ENCODE assay signal across 23 cellular contexts in the genomic region with DNA sequence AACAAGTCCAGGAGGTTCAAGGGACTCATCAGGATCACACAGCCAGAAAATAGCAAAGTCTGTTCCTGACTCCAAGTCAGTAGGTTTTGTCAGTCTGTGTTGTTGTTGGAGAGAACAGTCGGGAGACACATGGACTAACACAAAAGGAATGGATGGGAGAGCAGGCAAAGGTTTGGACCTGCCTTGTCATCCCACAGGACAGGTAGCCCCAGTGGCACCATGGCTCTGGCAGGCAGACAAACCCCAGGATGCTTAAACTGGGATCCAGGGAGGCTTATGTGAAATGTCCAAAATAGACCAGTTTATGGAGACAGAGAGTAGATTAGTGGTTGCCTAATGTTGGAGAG.
DNase-seq lines count a peak whose midpoint lies in the region; ATAC-seq and TF ChIP-seq lines count a peak whose summit lies in the region.
"Had no signal": no experiment of that assay in that cellular context is flagged by ENCODE, and none has a peak within 500 bp of the region (broad histone marks: within the 10 kb centered on the region; RNA-seq: fewer than 3 reads in every experiment).

No MANE protein-coding gene starts in this region.

- H3K4me3 ChIP-seq in BLaER1 treated with 17β-estradiol and CSF1 and Interleukin-3, amounts not matched to agents 10 nM and 100 nM, result no peak overlapping the region
- H3K4me3 ChIP-seq in right lobe of liver (peak overlapping the region in 2 of 3 donors; percentile 17 to 35), BE2C (ENCODE audit: low read depth, low read length) (no peak overlapping the region)
- H3K4me3 ChIP-seq: colonic mucosa, esophagus muscularis mucosa, gastrocnemius medialis, pancreas, testis had no signal

- H3K4me2 ChIP-seq in BLaER1 treated with 17β-estradiol and CSF1 and Interleukin-3, amounts not matched to agents 10 nM and 100 nM, result peak overlapping the region in 9 of 11 experiments; percentile 57 to 89 (median 77); a peak in 16 of 22 replicates

- H3K27ac ChIP-seq in BLaER1 treated with 17β-estradiol and CSF1 and Interleukin-3, amounts not matched to agents 10 nM and 100 nM, result no peak overlapping the region
- H3K27ac ChIP-seq in caudate nucleus (ENCODE audit: low read depth, low read length), result peak overlapping the region; percentile 53
- peak overlapping the region; percentile 37 to 82 (median 79) for H3K27ac ChIP-seq in right lobe of liver
- peak overlapping the region; percentile 33 for H3K27ac ChIP-seq in substantia nigra (ENCODE audit: low read depth, low read length, poor library complexity, severe bottlenecking)
- H3K27ac ChIP-seq: colonic mucosa, gastrocnemius medialis, pancreas, testis had no signal

- no peak for TF ChIP-seq POLR2A in right lobe of liver (IDR thresholded peaks at IDR 0.05)

- ATAC-seq in right lobe of liver, result peak in 3 of 4 donors; percentile 4 to 22 (median 9)
- ATAC-seq: activated naive CD8-positive, alpha-beta T cell treated with anti-CD3 and anti-CD28 coated beads, Interleukin-2, amount 50 U/mL, for 24 hours; natural killer cell treated with Interleukin-12 subunit alpha and Interleukin-12 subunit beta and Interleukin-15 and Interleukin-18, amount 100 ng/mL, for 72 hours; stimulated activated naive B cell treated with anti-CD40 and anti-IgM and Interleukin-4, amounts not matched to agents 10 μg/mL and 1 μg/mL and 100 μg/mL, for 72 hours had no signal

- no peak for TF ChIP-seq CTCF in right lobe of liver (IDR thresholded peaks at IDR 0.05)
- TF ChIP-seq CTCF in BE2C (IDR thresholded peaks at IDR 0.05; ENCODE audit: low read depth, low read length), result no peak
- TF ChIP-seq CTCF in GM13977 (IDR thresholded peaks at IDR 0.05; ENCODE audit: extremely low read depth, insufficient read depth, missing control alignments), result no peak

- no peak for DNase-seq in caudate nucleus (lab: John Stamatoyannopoulos, UW)
- DNase-seq in right lobe of liver, result no peak
- no peak for DNase-seq in substantia nigra (lab: John Stamatoyannopoulos, UW)
- no peak for DNase-seq in BE2C
- DNase-seq in activated CD4-positive, alpha-beta T cell treated with anti-CD3 and anti-CD28 coated beads, Interleukin-2, amount 50 U/mL, for 1 hour, result no peak
- DNase-seq in GM13977 (ENCODE audit: low spot score), result no peak
- DNase-seq: ACHN; activated CD8-positive, alpha-beta memory T cell treated with anti-CD3 and anti-CD28 coated beads for 24 hours; activated gamma-delta T cell treated with Interleukin-2 at 50 U/mL for 16 hours; activated naive CD8-positive, alpha-beta T cell treated with anti-CD3 and anti-CD28 coated beads, Interleukin-2, amount 50 U/mL, for 24 hours; activated T-cell treated with anti-CD3 and anti-CD28 coated beads, Interleukin-2, amount 50 U/mL, for 1 hour; DMS53; gastrocnemius medialis; NCI-H187; NCI-H2171; OCI-M1; stimulated activated naive B cell treated with anti-CD40 and anti-IgM and Interleukin-4, amounts not matched to agents 10 μg/mL and 1 μg/mL and 100 μg/mL, for 72 hours had no signal

- no peak overlapping the region for H3K9ac ChIP-seq in BLaER1 treated with 17β-estradiol and CSF1 and Interleukin-3, amounts not matched to agents 10 nM and 100 nM

- H3K9me3 ChIP-seq in BLaER1 treated with 17β-estradiol and CSF1 and Interleukin-3, amounts not matched to agents 10 nM and 100 nM (replicated peaks in 1 of 11), result peaks cover 0 to 3% (median 0%) of the 10 kb centered on the region in 11 experiments; a peak in 1 of 22 replicates
- H3K9me3 ChIP-seq in right lobe of liver (no peaks in the 10 kb centered on the region), BE2C (no peaks in the 10 kb centered on the region)
- H3K9me3 ChIP-seq: colonic mucosa, esophagus muscularis mucosa, gastrocnemius medialis, pancreas, testis had no signal

- intact Hi-C loops in right lobe of liver (cut with DNase I), result loop anchor here in 1 of 2 donors (10.0 kb wide), 1 partner anchor 66 kb away; no protein-coding TSS in a partner anchor

- in situ Hi-C loops in GM13977 (cut with MboI; ENCODE audit: low pct_unique_long_range_greater_than_20kb, low sequenced_read_pairs, unreplicated experiment), result no loop called here

- 0 out of 22 replicates have a peak, but pooled peaks cover 0 to 3% (median 0%) of the 10 kb centered on the region in 11 experiments for H3K27me3 ChIP-seq in BLaER1 treated with 17β-estradiol and CSF1 and Interleukin-3, amounts not matched to agents 10 nM and 100 nM
- H3K27me3 ChIP-seq in right lobe of liver (no peaks in the 10 kb centered on the region), BE2C (no peaks in the 10 kb centered on the region)
- H3K27me3 ChIP-seq: colonic mucosa, pancreas, testis had no signal

- H3K4me1 ChIP-seq in BLaER1 treated with 17β-estradiol and CSF1 and Interleukin-3, amounts not matched to agents 10 nM and 100 nM, result peaks cover 12 to 36% (median 22%) of the 10 kb centered on the region in 10 experiments
- H3K4me1 ChIP-seq in right lobe of liver, result peaks cover 0 to 59% (median 25%) of the 10 kb centered on the region in 4 donors
- H3K4me1 ChIP-seq in BE2C, result no peaks in the 10 kb centered on the region
- H3K4me1 ChIP-seq: colonic mucosa, pancreas, testis had no signal

- no peaks in the 10 kb centered on the region for H4K20me1 ChIP-seq in BLaER1 treated with 17β-estradiol and CSF1 and Interleukin-3, amounts not matched to agents 10 nM and 100 nM

- 0% methylated on average over 1 of the region's 1 CpG for WGBS in right lobe of liver (ENCODE audit: insufficient coverage, low coverage, low lambda C conversion rate, missing lambda C conversion rate)

- H3K36me3 ChIP-seq in BLaER1 treated with 17β-estradiol and CSF1 and Interleukin-3, amounts not matched to agents 10 nM and 100 nM, result no peaks in the 10 kb centered on the region
- no peaks in the 10 kb centered on the region for H3K36me3 ChIP-seq in right lobe of liver
- H3K36me3 ChIP-seq in BE2C, result no peaks in the 10 kb centered on the region
- H3K36me3 ChIP-seq: colonic mucosa, esophagus muscularis mucosa, gastrocnemius medialis, pancreas had no signal

Comparison
In these comparisons a context has a peak if more than half of its experiments do, and no peak if none do; other contexts are left out.
1. H3K27ac ChIP-seq: peak in caudate nucleus (single experiment), right lobe of liver (3 of 3) and substantia nigra (single experiment); none in BLaER1 treated with 17β-estradiol and CSF1 and Interleukin-3, amounts not matched to agents 10 nM and 100 nM (0 of 11).
2. H3K4me3 ChIP-seq: peak in right lobe of liver (2 of 3); none in BLaER1 treated with 17β-estradiol and CSF1 and Interleukin-3, amounts not matched to agents 10 nM and 100 nM (0 of 10) and BE2C (single experiment).